In genomic region chr2:150341982-150342680, GRCh38 we compare ENCODE assay signal across 24 cellular contexts.
A peak's percentile ranks its signal among the peaks of the same experiment; 100 is the strongest.
DNase-seq lines count a peak whose midpoint lies in the region; ATAC-seq and TF ChIP-seq lines count a peak whose summit lies in the region.
"Had no signal": no experiment of that assay in that cellular context is flagged by ENCODE, and none has a peak within 500 bp of the region (broad histone marks: within the 10 kb centered on the region; RNA-seq: fewer than 3 reads in every experiment).

No MANE protein-coding gene starts in this region.

- no peak overlapping the region for H2BK120ac ChIP-seq in IMR-90 (ENCODE audit: low read depth, low read length)

- H3K18ac ChIP-seq in IMR-90 (ENCODE audit: low read depth, low read length) = no peak overlapping the region

- H3K9me1 ChIP-seq in IMR-90 (ENCODE audit: insufficient read depth, low read length) = no peaks in the 10 kb centered on the region

- H2BK5ac ChIP-seq in IMR-90 (ENCODE audit: low read depth, low read length, poor library complexity, severe bottlenecking) = no peak overlapping the region

- in situ Hi-C loops in IMR-90 (cut with MboI; ENCODE audit: low sequenced_read_pairs) = no loop called here

- H3K4me3 ChIP-seq in IMR-90 (ENCODE audit: insufficient read depth, low read depth, low read length) (no peak overlapping the region), PC-3 (ENCODE audit: low read length) (no peak overlapping the region), epithelial cell of esophagus (ENCODE audit: low read length) (no peak overlapping the region), mucosa of descending colon (no peak overlapping the region)
- no peak overlapping the region for H3K4me3 ChIP-seq in CD8-positive, alpha-beta memory T cell (ENCODE audit: low read length)
- H3K4me3 ChIP-seq: BLaER1 treated with 17β-estradiol and CSF1 and Interleukin-3, amounts not matched to agents 10 nM and 100 nM; SK-N-MC had no signal

- no peak overlapping the region for H3K4me3 Mint-ChIP-seq in CD8-positive, alpha-beta memory T cell
- H3K4me3 Mint-ChIP-seq: CD4-positive, alpha-beta memory T cell had no signal

- POLR2A ChIA-PET in IMR-90 (lab: Charles Lee; ENCODE audit: unreplicated experiment) (no interaction called here), PC-3 (lab: Charles Lee; ENCODE audit: unreplicated experiment) (no interaction called here)
- POLR2A ChIA-PET in CD8-positive, alpha-beta memory T cell (lab: Charles Lee) = no interaction called here

- BruUV-seq in IMR-90 (replicated peaks; lab: Mats Ljungman, UMichigan) (no TSS peak), PC-3 (replicated peaks; lab: Mats Ljungman, UMichigan) (no TSS peak)

- H2AFZ ChIP-seq in IMR-90 (replicated peaks; ENCODE audit: low read length, poor library complexity) = no peak overlapping the region
- peak overlapping the region; percentile 4; the same call in 1 of the 2 replicates for H2AFZ ChIP-seq in PC-3 (ENCODE audit: low read length)

- H3K56ac ChIP-seq in IMR-90 (ENCODE audit: extremely low read depth, insufficient read depth, low read length) = no peak overlapping the region

- DNase-seq in IMR-90 (no peak), PC-3 (peak; percentile 13), epithelial cell of esophagus (ENCODE audit: low read depth) (peak; percentile 66), mucosa of descending colon (no peak), mucosa of gallbladder (ENCODE audit: low spot score) (no peak)
- DNase-seq in CD8-positive, alpha-beta memory T cell = no peak
- DNase-seq: ACHN; Calu3; CD4-positive, alpha-beta memory T cell; GOT3; KBM-7; NCI-H1105 treated with DMSO at 0.1 percent for 48 hours; NCI-H2029 treated with DMSO at 0.1 percent for 48 hours; NCI-H226; NCI-H524; NCI-H82; SHP77; SW 1271 had no signal

- no peak overlapping the region for H3K23ac ChIP-seq in IMR-90 (ENCODE audit: low read depth, low read length)

- no peak overlapping the region for H4K8ac ChIP-seq in IMR-90 (ENCODE audit: low read depth in 2 of 2, low read length in 2 of 2)

- H2AK5ac ChIP-seq in IMR-90 (ENCODE audit: low read depth, low read length) = no peak overlapping the region

- no peak overlapping the region for H3K4ac ChIP-seq in IMR-90 (ENCODE audit: low read depth, low read length)

- no peaks in the 10 kb centered on the region for H3K27me3 Mint-ChIP-seq in CD8-positive, alpha-beta memory T cell
- H3K27me3 Mint-ChIP-seq: CD4-positive, alpha-beta memory T cell had no signal

- peaks cover 0 to 11% (median 3%) of the 10 kb centered on the region in 5 donors for H3K9me3 Mint-ChIP-seq in CD8-positive, alpha-beta memory T cell

- H3K79me1 ChIP-seq in IMR-90 (ENCODE audit: low read depth in 1 of 2, low read length in 2 of 2) = no peaks in the 10 kb centered on the region

- no peak overlapping the region for H2AK9ac ChIP-seq in IMR-90 (replicated peaks; ENCODE audit: low read depth, low read length, poor library complexity)

- H3K9me2 ChIP-seq in PC-3 (replicated peaks; ENCODE audit: low read length) = no peaks in the 10 kb centered on the region

- no peak overlapping the region for H4K91ac ChIP-seq in IMR-90 (ENCODE audit: insufficient read depth, low read depth, low read length)

- no peak overlapping the region for H2BK15ac ChIP-seq in IMR-90 (ENCODE audit: low read depth, low read length)

- no peak for TF ChIP-seq RAD21 in IMR-90 (IDR thresholded peaks at IDR 0.05; ENCODE audit: low read length)

- WGBS in IMR-90 (ENCODE audit: extremely low coverage in 2 of 2, insufficient read length in 1 of 2), 2 experiments = no CpG with 5 or more reads among the region's 4 CpGs

- no peak overlapping the region for H3K27ac ChIP-seq in IMR-90 (ENCODE audit: insufficient read depth, low read length)
- no peak overlapping the region for H3K27ac ChIP-seq in PC-3 (ENCODE audit: low read length)
- H3K27ac ChIP-seq in CD8-positive, alpha-beta memory T cell (ENCODE audit: low read depth, low read length) = no peak overlapping the region
- H3K27ac ChIP-seq: BLaER1 treated with 17β-estradiol and CSF1 and Interleukin-3, amounts not matched to agents 10 nM and 100 nM; SK-N-MC had no signal

- H3K4me2 ChIP-seq in IMR-90 (ENCODE audit: low read depth, low read length) (no peak overlapping the region), PC-3 (ENCODE audit: low read length) (no peak overlapping the region)

- H3K4me1 ChIP-seq in IMR-90 (ENCODE audit: control insufficient read depth, insufficient read depth, low read length) = no peaks in the 10 kb centered on the region
- no peaks in the 10 kb centered on the region; the same call in 1 of the 2 replicates for H3K4me1 ChIP-seq in PC-3 (ENCODE audit: insufficient read depth, low read length)
- H3K4me1 ChIP-seq in mucosa of descending colon (ENCODE audit: low read depth) = peaks cover 3% of the 10 kb centered on the region
- H3K4me1 ChIP-seq in CD8-positive, alpha-beta memory T cell (ENCODE audit: insufficient read depth, low read length) = no peaks in the 10 kb centered on the region

- H3K14ac ChIP-seq in IMR-90 (replicated peaks; ENCODE audit: low read depth, low read length) = no peak overlapping the region

- no peak overlapping the region for H3K27ac Mint-ChIP-seq in CD8-positive, alpha-beta memory T cell
- H3K27ac Mint-ChIP-seq: CD4-positive, alpha-beta memory T cell had no signal

- dilution Hi-C loops in IMR-90 (cut with HindIII; ENCODE audit: low sequenced_read_pairs, unreplicated experiment) = no loop called here

- H3K36me3 Mint-ChIP-seq in CD8-positive, alpha-beta memory T cell = no peaks in the 10 kb centered on the region
- H3K36me3 Mint-ChIP-seq: CD4-positive, alpha-beta memory T cell had no signal

- no peaks in the 10 kb centered on the region for H3K79me2 ChIP-seq in PC-3 (ENCODE audit: low read length)

- TF ChIP-seq CTCF in IMR-90 (conservative IDR thresholded peaks at IDR 0.05; ENCODE audit: low read depth, low read length) (no peak), PC-3 (conservative IDR thresholded peaks at IDR 0.05; ENCODE audit: low read depth, low read length) (no peak), epithelial cell of esophagus (IDR thresholded peaks at IDR 0.05; ENCODE audit: insufficient read depth, low read depth, low read length, missing control alignments) (no peak), mucosa of descending colon (IDR thresholded peaks at IDR 0.05) (no peak)

- no peaks in the 10 kb centered on the region for H3K36me3 ChIP-seq in IMR-90 (ENCODE audit: control insufficient read depth, insufficient read depth, low read length)
- H3K36me3 ChIP-seq in PC-3 (ENCODE audit: low read depth, low read length) = no peaks in the 10 kb centered on the region
- H3K36me3 ChIP-seq in mucosa of descending colon (ENCODE audit: low read depth) = no peaks in the 10 kb centered on the region
- H3K36me3 ChIP-seq in CD8-positive, alpha-beta memory T cell (ENCODE audit: insufficient read depth, low read length) = no peaks in the 10 kb centered on the region
- H3K36me3 ChIP-seq: BLaER1 treated with 17β-estradiol and CSF1 and Interleukin-3, amounts not matched to agents 10 nM and 100 nM had no signal

- H4K20me1 ChIP-seq in IMR-90 (ENCODE audit: insufficient read depth, low read length) (no peaks in the 10 kb centered on the region), PC-3 (ENCODE audit: low read length) (no peaks in the 10 kb centered on the region)
- H4K20me1 ChIP-seq: BLaER1 treated with 17β-estradiol and CSF1 and Interleukin-3, amounts not matched to agents 10 nM and 100 nM had no signal

- H3K9ac ChIP-seq in IMR-90 (ENCODE audit: low read depth, low read length) (no peak overlapping the region), PC-3 (ENCODE audit: low read length) (no peak overlapping the region)
- H3K9ac ChIP-seq: BLaER1 treated with 17β-estradiol and CSF1 and Interleukin-3, amounts not matched to agents 10 nM and 100 nM had no signal

- H3K4me1 Mint-ChIP-seq in CD8-positive, alpha-beta memory T cell = no peaks in the 10 kb centered on the region
- H3K4me1 Mint-ChIP-seq: CD4-positive, alpha-beta memory T cell had no signal

- H3K9me3 ChIP-seq in IMR-90 (ENCODE audit: control insufficient read depth, insufficient read depth, low read length) = no peaks in the 10 kb centered on the region
- no peaks in the 10 kb centered on the region for H3K9me3 ChIP-seq in PC-3 (ENCODE audit: low read length)
- no peaks in the 10 kb centered on the region for H3K9me3 ChIP-seq in mucosa of descending colon
- no peaks in the 10 kb centered on the region for H3K9me3 ChIP-seq in CD8-positive, alpha-beta memory T cell (ENCODE audit: low read length)

- no peak overlapping the region for H2BK20ac ChIP-seq in IMR-90 (ENCODE audit: low read depth, low read length)

- intact Hi-C loops in IMR-90 (cut with micrococcal nuclease) = loop anchor here (5.0 kb wide), 1 partner anchor 50 kb away; no protein-coding TSS in a partner anchor
- intact Hi-C loops in PC-3 (cut with micrococcal nuclease) = no loop called here
- intact Hi-C loops in mucosa of descending colon (cut with DNase I, micrococcal nuclease) = no loop called here

- no peak for TF ChIP-seq POLR2A in IMR-90 (IDR thresholded peaks at IDR 0.05; ENCODE audit: low read depth, low read length)

- no peaks in the 10 kb centered on the region for H3F3A ChIP-seq in PC-3 (ENCODE audit: low read length, unreplicated experiment)

- H4K5ac ChIP-seq in IMR-90 (ENCODE audit: low read depth, low read length) = no peak overlapping the region

- CTCF ChIA-PET in IMR-90 (lab: Yijun Ruan, JAX) (no interaction called here), PC-3 (lab: Charles Lee) (no interaction called here)
- CTCF ChIA-PET in CD8-positive, alpha-beta memory T cell (lab: Charles Lee) = no interaction called here

- H3K27me3 ChIP-seq in IMR-90 (ENCODE audit: control insufficient read depth, insufficient read depth, low read length) (no peaks in the 10 kb centered on the region), PC-3 (ENCODE audit: low read length) (no peaks in the 10 kb centered on the region)
- H3K27me3 ChIP-seq in CD8-positive, alpha-beta memory T cell (ENCODE audit: insufficient read depth, low read length, poor library complexity, severe bottlenecking) = no peaks in the 10 kb centered on the region
- H3K27me3 ChIP-seq: BLaER1 treated with 17β-estradiol and CSF1 and Interleukin-3, amounts not matched to agents 10 nM and 100 nM had no signal

- ATAC-seq in IMR-90 (ENCODE audit: low read depth) = no peak
- ATAC-seq in PC-3 = no peak
- peak; percentile 64 for ATAC-seq in mucosa of descending colon
- ATAC-seq in GM21447 (IDR thresholded peaks at IDR 0.05; ENCODE audit: unreplicated experiment) = no peak
- ATAC-seq in HG02763 (IDR thresholded peaks at IDR 0.05; ENCODE audit: unreplicated experiment) = no peak
- ATAC-seq: HCT116, HepG2 had no signal

TF ChIP-seq in IMR-90, 13 proteins besides CTCF, POLR2A, EP300 and RAD21 (continues in another document):
- no peak for TF ChIP-seq CHD1 (IDR thresholded peaks at IDR 0.05; ENCODE audit: low read depth, low read length)
- no peak for TF ChIP-seq MAFK (IDR thresholded peaks at IDR 0.05; ENCODE audit: low read depth, low read length)
- no peak for TF ChIP-seq MXI1 (IDR thresholded peaks at IDR 0.05; ENCODE audit: borderline replicate concordance, low read depth, low read length)
- TF ChIP-seq NFE2L2 (IDR thresholded peaks at IDR 0.05; ENCODE audit: low read depth, low read length) = no peak
- 0 out of 2 replicates have a peak, but pooled peaks have one; percentile 15 for TF ChIP-seq FOS (IDR thresholded peaks at IDR 0.05; ENCODE audit: low read depth, low read length)
- no peak for TF ChIP-seq SMC3 (IDR thresholded peaks at IDR 0.05; ENCODE audit: low read depth, low read length)
- TF ChIP-seq RCOR1 (IDR thresholded peaks at IDR 0.05; ENCODE audit: insufficient replicate concordance, low read length) = no peak

Comparison
In these comparisons a context has a peak if more than half of its experiments do, and no peak if none do; other contexts are left out.
1. DNase-seq: peak in PC-3 (single experiment) and epithelial cell of esophagus (single experiment); none in IMR-90 (single experiment), mucosa of descending colon (0 of 3), CD8-positive, alpha-beta memory T cell (0 of 5) and mucosa of gallbladder (single experiment).